In the genomic region with DNA sequence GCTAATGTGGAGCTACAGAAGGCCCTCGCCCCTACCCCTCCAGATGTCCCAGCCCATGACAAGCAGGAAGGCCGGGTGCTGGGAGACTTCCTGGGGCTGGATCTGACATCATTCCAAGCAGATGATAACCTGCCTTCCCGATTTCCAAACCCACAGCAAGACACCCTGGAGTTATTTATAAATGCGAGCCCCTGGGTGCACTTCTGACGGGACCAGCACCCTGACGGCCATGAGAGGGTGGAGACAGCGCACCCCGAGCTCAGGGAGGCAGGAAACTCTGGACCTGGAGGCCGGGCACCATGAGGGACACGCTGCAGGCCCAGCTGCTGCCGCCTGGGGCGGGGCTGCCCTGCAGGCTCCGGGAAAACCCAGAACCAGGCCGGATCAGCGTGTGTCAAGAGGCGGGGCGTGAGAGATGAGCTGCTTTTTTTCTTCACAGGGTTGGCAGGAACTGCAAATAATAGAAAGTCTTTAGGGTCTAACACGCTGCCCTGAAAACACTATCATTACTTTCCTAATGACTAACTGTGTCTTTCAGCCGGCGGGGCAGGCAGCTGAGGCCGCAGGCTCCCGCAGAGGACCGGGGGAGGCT, we compare ENCODE assay signal across 9 cellular contexts. TPM values are rescaled to one million over a fixed set of nuclear protein-coding genes. Genes with fewer than 3 reads are reported as not detected.
DNase-seq lines count a peak whose midpoint lies in the region; ATAC-seq and TF ChIP-seq lines count a peak whose summit lies in the region.
"Had no signal": no experiment of that assay in that cellular context is flagged by ENCODE, and none has a peak within 500 bp of the region (broad histone marks: within the 10 kb centered on the region; RNA-seq: fewer than 3 reads in every experiment).

No MANE protein-coding gene starts in this region.

- in situ Hi-C loops in ACHN (cut with HindIII; ENCODE audit: low pct_ligation_motif_present, low pct_unique_long_range_greater_than_20kb, low sequenced_read_pairs), result no loop called here

- H3K36me3 Mint-ChIP-seq in CD4-positive, CD25-positive, alpha-beta regulatory T cell, result no peaks in the 10 kb centered on the region

- WGBS in adrenal gland, 4 donors, result 49 to 77% (median 70%) methylated on average over 8 to 23 of the region's 23 CpGs

- H3K4me3 ChIP-seq in CD4-positive, CD25-positive, alpha-beta regulatory T cell (ENCODE audit: low read depth, low read length), result no peak overlapping the region
- H3K4me3 ChIP-seq in adrenal gland, result no peak overlapping the region
- H3K4me3 ChIP-seq: left lung had no signal

- peak overlapping the region; percentile 66 to 80 (median 74) for H3K4me3 Mint-ChIP-seq in CD4-positive, CD25-positive, alpha-beta regulatory T cell

- H3K4me1 Mint-ChIP-seq in CD4-positive, CD25-positive, alpha-beta regulatory T cell, result peaks cover 7 to 53% (median 16%) of the 10 kb centered on the region in 4 donors

- H3K4me1 ChIP-seq in CD4-positive, CD25-positive, alpha-beta regulatory T cell (ENCODE audit: control insufficient read depth, insufficient read depth, low read length, poor library complexity, severe bottlenecking), result peaks cover 35% of the 10 kb centered on the region
- peaks cover 6 to 8% of the 10 kb centered on the region in 2 donors for H3K4me1 ChIP-seq in adrenal gland (replicated peaks in 1 of 2)

- TF ChIP-seq POLR2A in adrenal gland (IDR thresholded peaks at IDR 0.05), result no peak

- H3K27ac ChIP-seq in CD4-positive, CD25-positive, alpha-beta regulatory T cell (ENCODE audit: insufficient read depth, low read length, poor library complexity, severe bottlenecking), result peak overlapping the region; percentile 41
- H3K27ac ChIP-seq in adrenal gland, result peak overlapping the region in 2 of 5 donors; percentile 61 to 66

- H3K27ac Mint-ChIP-seq in CD4-positive, CD25-positive, alpha-beta regulatory T cell, result peak overlapping the region in 2 of 3 donors; percentile 75 to 89

- no peaks in the 10 kb centered on the region for H3K9me3 ChIP-seq in CD4-positive, CD25-positive, alpha-beta regulatory T cell (ENCODE audit: control insufficient read depth in 2 of 2, low read length in 2 of 2)
- no peaks in the 10 kb centered on the region for H3K9me3 ChIP-seq in adrenal gland (replicated peaks in 1 of 3)
- H3K9me3 ChIP-seq: left lung had no signal

- no peak for DNase-seq in CD4-positive, CD25-positive, alpha-beta regulatory T cell
- peak in 5 of 7 donors; percentile 34 to 80 (median 45) for DNase-seq in adrenal gland
- peak; percentile 38 for DNase-seq in lung microvascular endothelial cell (ENCODE audit: low read depth in 2 of 2)
- DNase-seq in NCI-H2081 treated with DMSO at 0.1 percent for 48 hours (lab: John Stamatoyannopoulos, UW), result no peak
- DNase-seq in ACHN, result no peak
- DNase-seq in OCI-M2 (lab: John Stamatoyannopoulos, UW; ENCODE audit: unreplicated experiment), result no peak
- DNase-seq in NCI-H1417 (lab: John Stamatoyannopoulos, UW), result no peak

- peaks cover 0 to 4% (median 0%) of the 10 kb centered on the region in 7 donors for H3K9me3 Mint-ChIP-seq in CD4-positive, CD25-positive, alpha-beta regulatory T cell

- peaks cover 12% of the 10 kb centered on the region for H3K27me3 ChIP-seq in CD4-positive, CD25-positive, alpha-beta regulatory T cell (ENCODE audit: control insufficient read depth, insufficient read depth, low read length)
- H3K27me3 ChIP-seq in adrenal gland, result no peaks in the 10 kb centered on the region

- H3K36me3 ChIP-seq in CD4-positive, CD25-positive, alpha-beta regulatory T cell (ENCODE audit: control insufficient read depth, insufficient read depth, low read length), result no peaks in the 10 kb centered on the region
- H3K36me3 ChIP-seq in adrenal gland (replicated peaks in 1 of 2), result no peaks in the 10 kb centered on the region
- H3K36me3 ChIP-seq: left lung had no signal

- H3K27me3 Mint-ChIP-seq in CD4-positive, CD25-positive, alpha-beta regulatory T cell, result peaks cover 23% of the 10 kb centered on the region

- ATAC-seq in CD4-positive, CD25-positive, alpha-beta regulatory T cell (ENCODE audit: low read depth in 2 of 2), result no peak
- peak; percentile 25 for ATAC-seq in GM19025 (IDR thresholded peaks at IDR 0.05; ENCODE audit: low read depth, unreplicated experiment)
- ATAC-seq: left lung had no signal

- peak in 1 of 6 experiments; percentile 22 for TF ChIP-seq CTCF in adrenal gland (IDR thresholded peaks at IDR 0.05)

- intact Hi-C loops in adrenal gland (cut with DNase I), result no loop called here

RNA-seq across cellular contexts. Expression of a gene that starts 2.5 kb away (rescaled TPM):
- total RNA-seq in CD4-positive, CD25-positive, alpha-beta regulatory T cell, result 5.3 TPM
- polyA plus RNA-seq in CD4-positive, CD25-positive, alpha-beta regulatory T cell, result 1 to 10 TPM in 3 of 4 donors, under 1 TPM in 1; 0.72 to 2.8 (median 1.8) TPM
- total RNA-seq in adrenal gland, result 10 to 100 TPM in 3 of 8 donors, 1 to 10 TPM in 5; 1.7 to 12.0 (median 7.4) TPM
- polyA plus RNA-seq in adrenal gland, result 10 to 100 TPM in 1 of 3 donors, 1 to 10 TPM in 2; 3.3 to 15.8 (median 4.2) TPM
- total RNA-seq in lung microvascular endothelial cell, result 0.22 TPM in 1 of 2 replicates, not detected in the other

Comparison
In these comparisons a context has a peak if more than half of its experiments do, and no peak if none do; other contexts are left out.
1. DNase-seq: peak in adrenal gland (5 of 7) and lung microvascular endothelial cell (2 of 2); none in CD4-positive, CD25-positive, alpha-beta regulatory T cell (0 of 3), NCI-H2081 treated with DMSO at 0.1 percent for 48 hours (single experiment), ACHN (single experiment), OCI-M2 (single experiment) and NCI-H1417 (0 of 3).